8 cellular contexts compared by ENCODE assay signal in genomic region chr3:51384730-51385473, GRCh38. TPM values are rescaled to one million over a fixed set of nuclear protein-coding genes. Genes with fewer than 3 reads are reported as not detected.
DNase-seq lines count a peak whose midpoint lies in the region; ATAC-seq and TF ChIP-seq lines count a peak whose summit lies in the region.

MANF (plus strand) TSS chr3:51385291; CDS start chr3:51385343, 52 bp downstream.

- peaks cover 0 to 37% (median 15%) of the 10 kb centered on the region in 9 donors for H3K36me3 ChIP-seq in heart right ventricle
- H3K36me3 ChIP-seq in upper lobe of right lung, result peaks cover 22% of the 10 kb centered on the region

- H3K27me3 ChIP-seq in heart right ventricle (no peaks in the 10 kb centered on the region), upper lobe of right lung (no peaks in the 10 kb centered on the region)

- H3K4me3 Mint-ChIP-seq in T-helper 1 cell treated with Interleukin-12 subunit alpha and Interleukin-12 subunit beta and Interleukin-4 antibody, amounts not matched to agents 30 μg/mL and 1 μg/mL, for 36 hours, result peak within 1 kb of the TSS; percentile 99

- H3K4me3 ChIP-seq in heart right ventricle, result peak within 1 kb of the TSS; percentile 73 to 97 (median 86)
- peak within 1 kb of the TSS; percentile 95 for H3K4me3 ChIP-seq in upper lobe of right lung

- TF ChIP-seq CTCF in GM13977 (IDR thresholded peaks at IDR 0.05; ENCODE audit: extremely low read depth, insufficient read depth, missing control alignments), result no peak
- TF ChIP-seq CTCF in heart right ventricle (IDR thresholded peaks at IDR 0.05), result peak in 1 of 9 donors; percentile 27
- no peak for TF ChIP-seq CTCF in upper lobe of right lung (IDR thresholded peaks at IDR 0.05)

- H3K9me3 Mint-ChIP-seq in T-helper 1 cell treated with Interleukin-12 subunit alpha and Interleukin-12 subunit beta and Interleukin-4 antibody, amounts not matched to agents 30 μg/mL and 1 μg/mL, for 36 hours, result no peaks in the 10 kb centered on the region

- peak; percentile 96 for ATAC-seq in HG02884 (IDR thresholded peaks at IDR 0.05; ENCODE audit: unreplicated experiment)
- peak; percentile 97 to 99 (median 99) for ATAC-seq in heart right ventricle
- ATAC-seq in upper lobe of right lung, result peak; percentile 98

- no peaks in the 10 kb centered on the region for H3K27me3 Mint-ChIP-seq in T-helper 1 cell treated with Interleukin-12 subunit alpha and Interleukin-12 subunit beta and Interleukin-4 antibody, amounts not matched to agents 30 μg/mL and 1 μg/mL, for 36 hours (ENCODE audit: low read depth)

- peaks cover 38% of the 10 kb centered on the region for H3K36me3 Mint-ChIP-seq in T-helper 1 cell treated with Interleukin-12 subunit alpha and Interleukin-12 subunit beta and Interleukin-4 antibody, amounts not matched to agents 30 μg/mL and 1 μg/mL, for 36 hours (ENCODE audit: low read depth)

- H3K9me3 ChIP-seq in heart right ventricle, result no peaks in the 10 kb centered on the region
- H3K9me3 ChIP-seq in upper lobe of right lung, result no peaks in the 10 kb centered on the region

- H3K4me1 Mint-ChIP-seq in T-helper 1 cell treated with Interleukin-12 subunit alpha and Interleukin-12 subunit beta and Interleukin-4 antibody, amounts not matched to agents 30 μg/mL and 1 μg/mL, for 36 hours (ENCODE audit: low read depth), result peaks cover 46% of the 10 kb centered on the region

- DNase-seq in GM13977 (ENCODE audit: low spot score) (peak; percentile 100), NCI-H1694 (lab: John Stamatoyannopoulos, UW) (peak; percentile 65), amniotic stem cell (lab: John Stamatoyannopoulos, UW) (peak; percentile 97), heart right ventricle (peak; percentile 97 to 98), posterior vena cava (ENCODE audit: low spot score) (peak; percentile 99), upper lobe of right lung (peak; percentile 99)

- intact Hi-C loops in heart right ventricle (cut with DNase I), result loop anchor here in 6 of 10 donors (5.0 to 10.0 kb wide), 5 partner anchors 287 to 810 kb away; partner anchors contain the start of genes MAPKAPK3 (in 3 of the 6) and TEX264 (in 1 of the 6)
- intact Hi-C loops in posterior vena cava (cut with DNase I), result loop anchor here in 1 of 2 donors (5.0 kb wide), 1 partner anchor 768 kb away; the partner anchor contains the start of gene MAPKAPK3
- intact Hi-C loops in upper lobe of right lung (cut with DNase I), result no loop called here

- H3K4me1 ChIP-seq in heart right ventricle (peaks cover 12 to 56% (median 49%) of the 10 kb centered on the region in 9 donors), upper lobe of right lung (peaks cover 36% of the 10 kb centered on the region)

- H3K27ac ChIP-seq in heart right ventricle (peak within 1 kb of the TSS; percentile 80 to 98 (median 94)), upper lobe of right lung (peak within 1 kb of the TSS; percentile 97)

- 0% methylated on average over 37 to 65 of the region's 65 CpGs for WGBS in heart right ventricle, 2 donors

- in situ Hi-C loops in GM13977 (cut with MboI; ENCODE audit: low pct_unique_long_range_greater_than_20kb, low sequenced_read_pairs, unreplicated experiment), result no loop called here

- H3K27ac Mint-ChIP-seq in T-helper 1 cell treated with Interleukin-12 subunit alpha and Interleukin-12 subunit beta and Interleukin-4 antibody, amounts not matched to agents 30 μg/mL and 1 μg/mL, for 36 hours, result peak within 1 kb of the TSS; percentile 98

RNA-seq across cellular contexts. Expression of gene MANF, which starts in this region (rescaled TPM):
- 10 to 100 TPM; 33.8 to 82.3 (median 45.1) TPM for total RNA-seq in heart right ventricle
- 100 to 1,000 TPM in 1 of 2 donors, 10 to 100 TPM in 1; 19.1 to 150 TPM for polyA plus RNA-seq in heart right ventricle
- 10 to 100 TPM; 72.6 to 79.2 TPM for total RNA-seq in posterior vena cava
- total RNA-seq in upper lobe of right lung, result 80.3 TPM

Comparison
In these comparisons a context has a peak if more than half of its experiments do, and no peak if none do; other contexts are left out.
1. Peak in every context shown above with its lines: DNase-seq, ATAC-seq, H3K4me3 ChIP-seq and H3K27ac ChIP-seq.